Comparison of ENCODE assay signal across 22 cellular contexts in genomic region chr14:91288876-91289275, GRCh38.
"Had no signal": no experiment of that assay in that cellular context is flagged by ENCODE, and none has a peak within 500 bp of the region (broad histone marks: within the 10 kb centered on the region; RNA-seq: fewer than 3 reads in every experiment).

No MANE protein-coding gene starts in this region.

- H3K27ac ChIP-seq: cardiac muscle cell, foreskin keratinocyte, hepatocyte, left lung, ovary, uterus had no signal

- H3K4me3 Mint-ChIP-seq: activated naive CD8-positive, alpha-beta T cell treated with anti-CD3 and anti-CD28 coated beads, Interleukin-2, amount 50 U/mL, for 24 hours; immature natural killer cell; naive thymus-derived CD4-positive, alpha-beta T cell; T-helper 1 cell treated with Interleukin-12 subunit alpha and Interleukin-12 subunit beta and Interleukin-4 antibody, amounts not matched to agents 30 μg/mL and 1 μg/mL, for 36 hours had no signal

- H3K9me3 Mint-ChIP-seq: activated naive CD8-positive, alpha-beta T cell treated with anti-CD3 and anti-CD28 coated beads, Interleukin-2, amount 50 U/mL, for 24 hours; immature natural killer cell; naive thymus-derived CD4-positive, alpha-beta T cell; T-helper 1 cell treated with Interleukin-12 subunit alpha and Interleukin-12 subunit beta and Interleukin-4 antibody, amounts not matched to agents 30 μg/mL and 1 μg/mL, for 36 hours had no signal

- H3K4me3 ChIP-seq: cardiac muscle cell, hepatocyte, left lung, ovary, uterus had no signal

- H3K27ac Mint-ChIP-seq: activated naive CD8-positive, alpha-beta T cell treated with anti-CD3 and anti-CD28 coated beads, Interleukin-2, amount 50 U/mL, for 24 hours; T-helper 1 cell treated with Interleukin-12 subunit alpha and Interleukin-12 subunit beta and Interleukin-4 antibody, amounts not matched to agents 30 μg/mL and 1 μg/mL, for 36 hours had no signal

- H3K9me3 ChIP-seq: left lung, ovary, uterus had no signal

- H3K36me3 ChIP-seq: cardiac muscle cell, ovary, uterus had no signal

- ATAC-seq: activated naive CD8-positive, alpha-beta T cell treated with anti-CD3 and anti-CD28 coated beads, Interleukin-2, amount 50 U/mL, for 24 hours; foreskin keratinocyte; left lung; naive thymus-derived CD4-positive, alpha-beta T cell; right cardiac atrium had no signal

- H3K27me3 Mint-ChIP-seq: activated naive CD8-positive, alpha-beta T cell treated with anti-CD3 and anti-CD28 coated beads, Interleukin-2, amount 50 U/mL, for 24 hours; naive thymus-derived CD4-positive, alpha-beta T cell had no signal

- H3K27me3 ChIP-seq: cardiac muscle cell, foreskin keratinocyte, hepatocyte, left lung, ovary, uterus had no signal

- DNase-seq: activated CD4-positive, alpha-beta T cell treated with anti-CD3 and anti-CD28 coated beads for 48 hours; activated CD8-positive, alpha-beta memory T cell treated with anti-CD3 and anti-CD28 coated beads for 24 hours; activated CD8-positive, alpha-beta memory T cell treated with anti-CD3 and anti-CD28 coated beads, Interleukin-2, amount 50 U/mL, for 4 hours; activated effector memory CD4-positive, alpha-beta T cell treated with Interleukin-2 at 50 U/mL for 16 hours; activated naive CD4-positive, alpha-beta T cell treated with anti-CD3 and anti-CD28 coated beads, Interleukin-2, amount 50 U/mL, for 16 hours; activated naive CD8-positive, alpha-beta T cell treated with anti-CD3 and anti-CD28 coated beads, Interleukin-2, amount 50 U/mL, for 24 hours; activated T-cell treated with anti-CD3 and anti-CD28 coated beads, Interleukin-2, amount 50 U/mL, for 48 hours; effector memory CD4-positive, alpha-beta T cell; foreskin keratinocyte; immature natural killer cell; kidney glomerular epithelial cell; left lung; naive thymus-derived CD4-positive, alpha-beta T cell; ovary; stimulated activated CD4-positive, alpha-beta T cell treated with anti-CD3 and anti-CD28 coated beads, Interleukin-12 subunit alpha, Interleukin-12 subunit beta, amount 100 ng/mL, for 4 hours; stimulated activated CD4-positive, alpha-beta T cell treated with anti-CD3 and anti-CD28 coated beads, Interleukin-4, amount 100 ng/mL, for 4 hours; trophoblast cell; uterus had no signal
